Comparison of ENCODE assay signal across 19 cellular contexts in the genomic region with DNA sequence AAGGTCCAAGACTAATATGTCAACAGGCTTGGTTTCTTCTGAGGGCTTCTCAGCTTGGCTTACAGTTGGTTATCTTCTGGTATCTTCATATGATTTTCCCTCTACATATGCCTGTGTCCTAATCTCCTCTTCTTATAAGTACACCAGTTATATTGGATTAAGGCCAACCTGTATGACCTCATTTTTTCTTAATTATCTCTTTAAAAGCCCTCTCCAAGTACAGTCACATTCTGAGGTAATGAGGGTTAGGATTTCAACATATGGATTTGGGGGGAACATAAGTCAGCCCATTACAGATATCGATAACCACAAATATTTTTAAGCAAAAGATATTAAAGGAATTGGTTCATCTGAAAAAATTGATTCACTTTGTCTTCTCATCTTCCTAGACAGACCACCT. TPM values are rescaled to one million over a fixed set of nuclear protein-coding genes. Genes with fewer than 3 reads are reported as not detected.
A peak's percentile ranks its signal among the peaks of the same experiment; 100 is the strongest.
DNase-seq lines count a peak whose midpoint lies in the region; ATAC-seq and TF ChIP-seq lines count a peak whose summit lies in the region.
"Had no signal": no experiment of that assay in that cellular context is flagged by ENCODE, and none has a peak within 500 bp of the region (broad histone marks: within the 10 kb centered on the region; RNA-seq: fewer than 3 reads in every experiment).

No MANE protein-coding gene starts in this region.

- H3K4me1 ChIP-seq in GM23248 (ENCODE audit: insufficient read depth), result no peaks in the 10 kb centered on the region

- no peak for TF ChIP-seq CTCF in fibroblast of pulmonary artery (IDR thresholded peaks at IDR 0.05; ENCODE audit: low read length, missing control alignments)
- TF ChIP-seq CTCF in GM20000 (IDR thresholded peaks at IDR 0.05; ENCODE audit: extremely low read depth, missing control alignments), result no peak

- no peak overlapping the region for H2AFZ ChIP-seq in GM23248

- H3K79me2 ChIP-seq in GM23248 (ENCODE audit: insufficient read depth), result no peaks in the 10 kb centered on the region

- H3K9me3 ChIP-seq in GM23248 (ENCODE audit: low read depth), result no peaks in the 10 kb centered on the region
- H3K9me3 ChIP-seq: BE2C had no signal

- no peaks in the 10 kb centered on the region for H3K9me2 ChIP-seq in GM23248 (ENCODE audit: insufficient read depth)

- H3K4me3 ChIP-seq in GM23248 (no peak overlapping the region), fibroblast of pulmonary artery (replicated peaks; ENCODE audit: low read depth, low read length) (no peak overlapping the region)
- H3K4me3 ChIP-seq: SK-N-MC had no signal

- H4K20me1 ChIP-seq in GM23248 (ENCODE audit: insufficient read depth), result no peaks in the 10 kb centered on the region

- H3K36me3 ChIP-seq in GM23248 (ENCODE audit: low read depth), result no peaks in the 10 kb centered on the region
- H3K36me3 ChIP-seq: BE2C had no signal

- H3K27me3 ChIP-seq in GM23248 (replicated peaks; ENCODE audit: insufficient read depth), result no peaks in the 10 kb centered on the region
- H3K27me3 ChIP-seq: BE2C had no signal

- WGBS in GM23248 (ENCODE audit: low coverage in 1 of 2, low lambda C conversion rate in 2 of 2, missing lambda C conversion rate in 2 of 2), 2 experiments, result 70 to 72% methylated on average over 1 of the region's 1 CpG

- no peak overlapping the region for H3K27ac ChIP-seq in GM23248
- H3K27ac ChIP-seq: SK-N-MC had no signal

- no peak overlapping the region for H3K4me2 ChIP-seq in GM23248 (ENCODE audit: unreplicated experiment)

- no peak for ATAC-seq in HG03520 (IDR thresholded peaks at IDR 0.05; ENCODE audit: unreplicated experiment)
- ATAC-seq: PC-3, T-helper 17 cell had no signal

- peak; percentile 3 for DNase-seq in GM23248
- DNase-seq in NCI-H524 (lab: John Stamatoyannopoulos, UW), result peak; percentile 10 to 61
- DNase-seq in SK-N-DZ (ENCODE audit: low spot score), result peak; percentile 32
- DNase-seq in fibroblast of pulmonary artery (ENCODE audit: low read depth), result peak; percentile 6
- no peak for DNase-seq in stimulated activated CD4-positive, alpha-beta T cell treated with anti-CD3 and anti-CD28 coated beads, Interleukin-12 subunit alpha, Interleukin-12 subunit beta, amount 100 ng/mL, for 4 hours
- DNase-seq in GM20000 (ENCODE audit: low spot score), result no peak
- DNase-seq: BE2C, EL, H7, NCI-H1694, NCI-H2081 treated with DMSO at 0.1 percent for 48 hours, NCI-H774, PC-3, RPMI8226, SHP77, SW 1271, T-helper 17 cell had no signal

- no peaks in the 10 kb centered on the region for H3F3A ChIP-seq in GM23248 (ENCODE audit: insufficient read depth)

- H3K9ac ChIP-seq in GM23248, result no peak overlapping the region

- in situ Hi-C loops in GM23248 (cut with MboI), result no loop called here

RNA-seq across cellular contexts. Expression of a gene that starts 49.2 kb away (rescaled TPM):
- total RNA-seq in GM23248 (2014; rRNA removed; shearing (Covaris generic)), result 0.13 TPM in 1 of 2 replicates, not detected in the other
- polyA plus RNA-seq in GM23248 (2016; fragmentation: Nextera tagmentation; extraction: Ambion mirVana), result 0.10 TPM in 1 of 2 replicates, not detected in the other
- not detected in 2 replicates for polyA plus RNA-seq in SK-N-DZ (2014; cell fraction: cytosol; rRNA removed)
- polyA plus RNA-seq in SK-N-DZ (2014; cell fraction: nucleus; rRNA removed), result 0.23 TPM in 1 of 2 replicates, not detected in the other

Comparison
In these comparisons a context has a peak if more than half of its experiments do, and no peak if none do; other contexts are left out.
1. DNase-seq: peak in GM23248 (single experiment), NCI-H524 (2 of 2), SK-N-DZ (single experiment) and fibroblast of pulmonary artery (single experiment); none in stimulated activated CD4-positive, alpha-beta T cell treated with anti-CD3 and anti-CD28 coated beads, Interleukin-12 subunit alpha, Interleukin-12 subunit beta, amount 100 ng/mL, for 4 hours (single experiment) and GM20000 (single experiment).